ENCODE assay signal across 16 cellular contexts in the genomic region with DNA sequence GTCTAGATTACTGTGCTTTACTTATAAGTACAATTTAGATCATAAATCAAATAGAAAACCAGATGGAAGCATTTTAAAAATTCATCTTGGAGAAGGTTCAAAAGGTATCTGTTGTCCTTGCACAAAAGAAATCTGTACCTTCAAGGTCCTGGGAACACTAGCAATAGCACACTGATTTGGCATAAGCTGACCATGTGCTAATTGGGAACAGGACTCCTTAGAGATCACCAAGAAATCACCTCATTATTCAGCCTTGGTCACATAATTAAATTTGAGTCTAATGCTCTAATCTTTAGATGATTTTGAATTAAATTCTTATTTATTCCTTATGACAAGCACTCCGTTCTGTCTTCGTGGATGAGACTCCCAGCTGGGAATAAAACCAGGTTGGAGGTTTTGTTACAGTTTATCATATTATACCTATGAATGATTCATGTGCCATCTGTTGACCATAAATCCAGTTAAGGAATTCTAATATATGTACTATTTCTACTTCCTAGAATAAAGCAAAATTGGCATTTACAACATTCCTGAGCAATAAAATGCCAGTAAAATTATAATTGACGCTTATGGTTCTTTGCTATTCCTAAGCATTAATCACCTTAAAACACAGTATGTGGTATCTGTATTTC.
A peak's percentile ranks its signal among the peaks of the same experiment; 100 is the strongest.
DNase-seq lines count a peak whose midpoint lies in the region; FAIRE-seq and TF ChIP-seq lines count a peak whose summit lies in the region.
"Had no signal": no experiment of that assay in that cellular context is flagged by ENCODE, and none has a peak within 500 bp of the region (broad histone marks: within the 10 kb centered on the region; RNA-seq: fewer than 3 reads in every experiment).

No MANE protein-coding gene starts in this region.

- POLR2A ChIA-PET in GM10248 (lab: Yijun Ruan, JAX), result no interaction called here

- CTCF ChIA-PET in GM10248 (lab: Yijun Ruan, JAX), result no interaction called here

- TF ChIP-seq POLR2A in GM12892 (IDR thresholded peaks at IDR 0.05; ENCODE audit: low read depth, low read length), result no peak

- DNase-seq in DMS 273 (lab: John Stamatoyannopoulos, UW; ENCODE audit: unreplicated experiment) (peak; percentile 11), DMS 273 treated with DMSO at 0.1 percent for 48 hours (lab: John Stamatoyannopoulos, UW) (no peak), NCI-H69 (lab: John Stamatoyannopoulos, UW) (peak; percentile 11), cerebellum (ENCODE audit: low spot score) (peak; percentile 29), GM10248 (ENCODE audit: extremely low spot score) (no peak), NCI-H446 (lab: John Stamatoyannopoulos, UW) (no peak), GM12892 (ENCODE audit: insufficient read length) (no peak)
- DNase-seq: AML-193; Caco-2; CD4-positive, alpha-beta T cell; DMS79 treated with DMSO at 0.1 percent for 48 hours; GOT3; H7; HFFc6 had no signal

- TF ChIP-seq CTCF in GM10248 (IDR thresholded peaks at IDR 0.05; ENCODE audit: control extremely low read depth, extremely low read depth, low read depth, missing control alignments), result no peak

- FAIRE-seq in GM12892 (lab: Jason Lieb, UNC), result no peak
- FAIRE-seq: A549, D721Med had no signal

Comparison
In these comparisons a context has a peak if more than half of its experiments do, and no peak if none do; other contexts are left out.
1. DNase-seq: peak in DMS 273 (single experiment), NCI-H69 (single experiment) and cerebellum (single experiment); none in DMS 273 treated with DMSO at 0.1 percent for 48 hours (single experiment), GM10248 (single experiment), NCI-H446 (0 of 2) and GM12892 (single experiment).